12 cellular contexts compared by ENCODE assay signal in the genomic region with DNA sequence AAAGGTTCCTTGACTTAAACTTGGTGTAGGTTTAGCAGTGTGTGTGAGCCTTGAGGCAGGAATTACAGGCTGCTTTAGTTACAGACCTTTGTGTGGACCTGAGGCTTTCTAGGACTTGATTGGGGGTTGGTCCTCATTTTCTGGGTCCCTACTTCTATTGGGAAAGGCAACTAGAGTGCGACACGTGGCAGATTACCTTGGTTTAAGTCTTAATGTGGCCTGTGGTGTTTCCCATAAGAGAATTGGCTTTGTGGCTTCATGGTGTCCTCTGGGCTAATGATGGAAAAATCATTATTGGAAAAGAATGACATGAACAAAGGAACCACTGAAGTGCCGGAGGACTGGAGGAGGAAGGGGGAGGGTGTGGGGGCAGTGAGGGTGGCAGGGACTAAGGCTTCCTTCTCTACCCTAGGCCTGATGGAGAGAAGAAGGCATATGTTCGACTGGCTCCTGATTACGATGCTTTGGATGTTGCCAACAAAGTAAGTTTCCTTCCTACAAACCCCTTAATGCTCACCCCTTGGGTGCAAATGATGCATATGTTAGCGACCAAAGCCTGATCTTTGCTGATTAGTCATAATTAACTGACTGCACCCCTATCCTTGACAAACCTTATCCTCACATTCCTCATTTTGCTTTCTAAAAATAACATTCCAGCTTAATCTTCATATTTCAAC. TPM values are rescaled to one million over a fixed set of nuclear protein-coding genes. Genes with fewer than 3 reads are reported as not detected.
DNase-seq lines count a peak whose midpoint lies in the region; ATAC-seq and TF ChIP-seq lines count a peak whose summit lies in the region.
"Had no signal": no experiment of that assay in that cellular context is flagged by ENCODE, and none has a peak within 500 bp of the region (broad histone marks: within the 10 kb centered on the region; RNA-seq: fewer than 3 reads in every experiment).

No MANE protein-coding gene starts in this region.

- peak overlapping the region; percentile 43 to 73 for H3K27ac ChIP-seq in esophagus (ENCODE audit: low read depth in 2 of 2, low read length in 1 of 2)
- H3K27ac ChIP-seq: cardiac muscle cell had no signal

- DNase-seq in activated naive CD4-positive, alpha-beta T cell treated with Interleukin-2 at 50 U/mL for 16 hours = no peak
- DNase-seq in type B pancreatic cell (ENCODE audit: extremely low spot score, unreplicated experiment) (no peak), GM13977 (ENCODE audit: low spot score) (no peak), cerebellar nuclear complex (lab: John Stamatoyannopoulos, UW) (no peak)
- DNase-seq: activated CD4-positive, alpha-beta T cell treated with anti-CD3 and anti-CD28 coated beads, Interleukin-2, amount 50 U/mL, for 48 hours; mucosa of descending colon; stimulated activated CD4-positive, alpha-beta T cell treated with anti-CD3 and anti-CD28 coated beads, Interleukin-15, amount 100 ng/mL, for 24 hours had no signal

- peaks cover 3% of the 10 kb centered on the region for H3K27me3 Mint-ChIP-seq in activated naive CD4-positive, alpha-beta T cell treated with anti-CD3 and anti-CD28 coated beads, Interleukin-2, amount 50 U/mL, for 24 hours
- no peaks in the 10 kb centered on the region for H3K27me3 Mint-ChIP-seq in type B pancreatic cell

- H3K4me3 Mint-ChIP-seq in activated naive CD4-positive, alpha-beta T cell treated with anti-CD3 and anti-CD28 coated beads, Interleukin-2, amount 50 U/mL, for 24 hours = peak overlapping the region; percentile 95
- peak overlapping the region; percentile 91 for H3K4me3 Mint-ChIP-seq in type B pancreatic cell

- H3K4me1 ChIP-seq in esophagus (ENCODE audit: control insufficient read depth in 2 of 2, insufficient read depth in 2 of 2, low read length in 1 of 2) = peaks cover 0 to 19% of the 10 kb centered on the region in 2 donors

- no peaks in the 10 kb centered on the region for H3K9me3 Mint-ChIP-seq in activated naive CD4-positive, alpha-beta T cell treated with anti-CD3 and anti-CD28 coated beads, Interleukin-2, amount 50 U/mL, for 24 hours
- no peaks in the 10 kb centered on the region for H3K9me3 Mint-ChIP-seq in type B pancreatic cell

- WGBS in esophagus, 2 donors = 65 to 70% methylated on average over 6 of the region's 6 CpGs

- no peak for ATAC-seq in HG03457 (IDR thresholded peaks at IDR 0.05; ENCODE audit: unreplicated experiment)
- ATAC-seq: mucosa of descending colon had no signal

- H3K27ac Mint-ChIP-seq in activated naive CD4-positive, alpha-beta T cell treated with anti-CD3 and anti-CD28 coated beads, Interleukin-2, amount 50 U/mL, for 24 hours = peak overlapping the region; percentile 72
- peak overlapping the region; percentile 97 for H3K27ac Mint-ChIP-seq in type B pancreatic cell

- TF ChIP-seq CTCF in type B pancreatic cell (conservative IDR thresholded peaks at IDR 0.05) = no peak
- TF ChIP-seq CTCF in GM13977 (IDR thresholded peaks at IDR 0.05; ENCODE audit: extremely low read depth, insufficient read depth, missing control alignments) = no peak

- peaks cover 40% of the 10 kb centered on the region for H3K36me3 Mint-ChIP-seq in activated naive CD4-positive, alpha-beta T cell treated with anti-CD3 and anti-CD28 coated beads, Interleukin-2, amount 50 U/mL, for 24 hours
- H3K36me3 Mint-ChIP-seq in type B pancreatic cell = peaks cover 33% of the 10 kb centered on the region

- peaks cover 48% of the 10 kb centered on the region for H3K4me1 Mint-ChIP-seq in activated naive CD4-positive, alpha-beta T cell treated with anti-CD3 and anti-CD28 coated beads, Interleukin-2, amount 50 U/mL, for 24 hours
- H3K4me1 Mint-ChIP-seq in type B pancreatic cell (ENCODE audit: unreplicated experiment) = peaks cover 49% of the 10 kb centered on the region

- H3K27me3 ChIP-seq in esophagus (ENCODE audit: control insufficient read depth in 1 of 2, insufficient read depth in 2 of 2, low read length in 2 of 2) = no peaks in the 10 kb centered on the region
- H3K27me3 ChIP-seq: cardiac muscle cell had no signal

- H3K36me3 ChIP-seq in esophagus (ENCODE audit: control insufficient read depth in 2 of 2, insufficient read depth in 2 of 2, low read length in 1 of 2) = peaks cover 0 to 17% of the 10 kb centered on the region in 2 donors

- in situ Hi-C loops in GM13977 (cut with MboI; ENCODE audit: low pct_unique_long_range_greater_than_20kb, low sequenced_read_pairs, unreplicated experiment) = no loop called here

- H3K4me3 ChIP-seq in esophagus (ENCODE audit: low read depth in 1 of 2, low read length in 2 of 2) = no peak overlapping the region
- H3K4me3 ChIP-seq: cardiac muscle cell, mucosa of descending colon had no signal

- H3K9me3 ChIP-seq in esophagus (ENCODE audit: control insufficient read depth in 2 of 2, insufficient read depth in 1 of 2, low read depth in 1 of 2, low read length in 1 of 2) = no peaks in the 10 kb centered on the region
- H3K9me3 ChIP-seq: mucosa of descending colon had no signal

TF ChIP-seq in PFSK-1, 5 proteins besides CTCF, POLR2A, EP300 and RAD21:
- TF ChIP-seq FOXP2 (optimal IDR thresholded peaks at IDR 0.05; ENCODE audit: borderline replicate concordance, extremely low read depth, extremely low read length, insufficient read depth) = no peak
- TF ChIP-seq POLR2AphosphoS5 (IDR thresholded peaks at IDR 0.05; ENCODE audit: low read depth, low read length) = peak; percentile 72
- TF ChIP-seq SIN3A (IDR thresholded peaks at IDR 0.05; ENCODE audit: borderline replicate concordance, insufficient read depth, low read length) = no peak
- no peak for TF ChIP-seq TAF1 (IDR thresholded peaks at IDR 0.05; ENCODE audit: borderline replicate concordance, insufficient read depth, low read length)

RNA-seq across cellular contexts. Expression of gene TLCD1, which starts 2.7 kb away (rescaled TPM):
- polyA plus RNA-seq in PFSK-1 (2012; ENCODE audit: insufficient read length, low read depth) = 17.2 TPM
- 10 to 100 TPM; 12.5 to 16.9 TPM for polyA plus RNA-seq in esophagus
- total RNA-seq in type B pancreatic cell (ENCODE audit: low replicate concordance) = 18.6 and 40.2 TPM in 2 replicates

RNA-seq across cellular contexts. Expression of gene RPL23A, which starts 3.5 kb away (rescaled TPM):
- 1,809 TPM for polyA plus RNA-seq in PFSK-1 (2012; ENCODE audit: insufficient read length, low read depth)
- polyA plus RNA-seq in esophagus = 1,000 to 10,000 TPM in 1 of 2 donors, 100 to 1,000 TPM in 1; 745 to 1,436 TPM
- 1,717 and 1,950 TPM in 2 replicates for total RNA-seq in type B pancreatic cell (ENCODE audit: low replicate concordance)

RNA-seq across cellular contexts. Expression of gene NEK8, which starts 5.3 kb away (rescaled TPM):
- polyA plus RNA-seq in PFSK-1 (2012; ENCODE audit: insufficient read length, low read depth) = 2.7 TPM
- polyA plus RNA-seq in esophagus = 1 to 10 TPM; 2.6 to 5.3 TPM
- total RNA-seq in type B pancreatic cell (ENCODE audit: low replicate concordance) = 8.7 and 9.5 TPM in 2 replicates

RNA-seq across cellular contexts. Expression of gene RAB34, which starts 5.6 kb away (rescaled TPM):
- not detected for polyA plus RNA-seq in PFSK-1 (2012; ENCODE audit: insufficient read length, low read depth)
- polyA plus RNA-seq in esophagus = 10 to 100 TPM; 31.5 to 42.2 TPM
- 54.2 and 133 TPM in 2 replicates for total RNA-seq in type B pancreatic cell (ENCODE audit: low replicate concordance)

RNA-seq across cellular contexts. Expression of gene PROCA1, which starts 11.6 kb away (rescaled TPM):
- polyA plus RNA-seq in PFSK-1 (2012; ENCODE audit: insufficient read length, low read depth) = 2.1 TPM
- 1 to 10 TPM in 1 of 2 donors, under 1 TPM in 1; 0.59 to 2.0 TPM for polyA plus RNA-seq in esophagus
- 3.0 and 9.2 TPM in 2 replicates for total RNA-seq in type B pancreatic cell (ENCODE audit: low replicate concordance)
